1 cellular context compared by ENCODE assay signal in the genomic region with DNA sequence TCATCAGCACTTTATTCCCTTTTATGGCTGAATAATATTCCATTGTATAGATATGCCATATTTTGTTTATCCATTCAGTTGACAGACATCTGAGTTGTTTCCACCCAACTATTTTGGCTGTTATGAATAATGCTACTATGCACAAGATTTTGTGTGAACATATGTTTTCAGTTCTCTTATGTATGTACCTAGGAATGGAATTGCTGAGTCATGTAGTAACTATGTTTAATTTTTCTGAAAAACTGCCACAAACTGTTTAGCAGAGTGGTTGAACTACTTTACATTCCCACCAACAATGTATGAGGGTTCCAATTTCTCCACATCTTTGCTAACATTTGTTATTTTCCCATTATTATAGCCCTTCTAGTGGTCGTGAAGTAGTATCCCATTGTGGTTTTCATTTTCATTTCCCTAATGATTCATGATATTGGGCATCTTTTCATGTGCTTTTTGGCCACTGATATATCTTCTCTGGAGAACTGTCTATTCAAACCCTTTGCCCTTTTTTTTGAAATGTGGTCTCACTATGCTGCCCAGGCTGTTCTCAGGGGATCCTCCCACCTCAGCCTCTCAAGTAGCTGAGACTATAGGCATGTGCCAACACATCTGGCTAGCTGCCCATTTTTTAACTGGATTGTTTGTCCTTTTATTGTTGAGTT.
A peak's percentile ranks its signal among the peaks of the same experiment; 100 is the strongest.
TF ChIP-seq lines count a peak whose summit lies in the region.

No MANE protein-coding gene starts in this region.

TF ChIP-seq in GM12878, 131 proteins besides CTCF, POLR2A, EP300 and RAD21 (continued from another document):
- TF ChIP-seq ZNF592 (IDR thresholded peaks at IDR 0.05) (peak; percentile 35; the same call in 1 of the 2 replicates), MEF2B (IDR thresholded peaks at IDR 0.05; ENCODE audit: partially characterized antibody, poor library complexity, severe bottlenecking) (peak; percentile 70), ATF3 (IDR thresholded peaks at IDR 0.05; ENCODE audit: borderline replicate concordance, extremely low read depth, low read depth, low read length) (no peak), PKNOX1 (IDR thresholded peaks at IDR 0.05) (peak; percentile 93), HCFC1 (IDR thresholded peaks at IDR 0.05; ENCODE audit: low read length) (no peak), CBX3 (IDR thresholded peaks at IDR 0.05; ENCODE audit: borderline replicate concordance, low read depth) (no peak), BHLHE40 (IDR thresholded peaks at IDR 0.05; ENCODE audit: borderline replicate concordance in 1 of 2, low read depth in 2 of 2, low read length in 1 of 2) (peak; percentile 16 to 62; a peak in 1 of 4 replicates), BACH1 (IDR thresholded peaks at IDR 0.05; ENCODE audit: borderline replicate concordance) (peak; percentile 100), RCOR1 (conservative IDR thresholded peaks at IDR 0.05; ENCODE audit: low read depth, low read length) (no peak), NKRF (conservative IDR thresholded peaks at IDR 0.05) (0 out of 2 replicates have a peak, but pooled peaks have one; percentile 25), MYB (IDR thresholded peaks at IDR 0.05; ENCODE audit: borderline replicate concordance, low read depth, low read length) (no peak), YBX1 (IDR thresholded peaks at IDR 0.05) (no peak), SP1 (IDR thresholded peaks at IDR 0.05; ENCODE audit: low read depth, low read length) (no peak), IRF4 (IDR thresholded peaks at IDR 0.05; ENCODE audit: low read depth, low read length) (peak; percentile 91), SIX5 (IDR thresholded peaks at IDR 0.05; ENCODE audit: low read depth, low read length, severe bottlenecking) (no peak), E2F8 (IDR thresholded peaks at IDR 0.05; ENCODE audit: low read depth, partially characterized antibody) (peak; percentile 23), TCF7 (IDR thresholded peaks at IDR 0.05; ENCODE audit: borderline replicate concordance) (no peak), MAX (IDR thresholded peaks at IDR 0.05; ENCODE audit: low read depth, low read length) (no peak), SREBF2 (IDR thresholded peaks at IDR 0.05; ENCODE audit: low read length) (no peak), PBX3 (IDR thresholded peaks at IDR 0.05; ENCODE audit: insufficient replicate concordance, low read depth, low read length) (peak; percentile 46), HDAC2 (IDR thresholded peaks at IDR 0.05) (no peak), POLR2AphosphoS5 (IDR thresholded peaks at IDR 0.05; ENCODE audit: low read length) (no peak), MXI1 (IDR thresholded peaks at IDR 0.05; ENCODE audit: low read depth, low read length) (no peak), CHD1 (IDR thresholded peaks at IDR 0.05; ENCODE audit: low read depth, low read length) (no peak), SMARCA5 (IDR thresholded peaks at IDR 0.05) (no peak), NR2F1 (conservative IDR thresholded peaks at IDR 0.05) (0 out of 2 replicates have a peak, but pooled peaks have one; percentile 23), ESRRA (IDR thresholded peaks at IDR 0.05; ENCODE audit: low read length) (no peak), EED (IDR thresholded peaks at IDR 0.05; ENCODE audit: low read depth) (no peak)
- TF ChIP-seq, protein P1, sequence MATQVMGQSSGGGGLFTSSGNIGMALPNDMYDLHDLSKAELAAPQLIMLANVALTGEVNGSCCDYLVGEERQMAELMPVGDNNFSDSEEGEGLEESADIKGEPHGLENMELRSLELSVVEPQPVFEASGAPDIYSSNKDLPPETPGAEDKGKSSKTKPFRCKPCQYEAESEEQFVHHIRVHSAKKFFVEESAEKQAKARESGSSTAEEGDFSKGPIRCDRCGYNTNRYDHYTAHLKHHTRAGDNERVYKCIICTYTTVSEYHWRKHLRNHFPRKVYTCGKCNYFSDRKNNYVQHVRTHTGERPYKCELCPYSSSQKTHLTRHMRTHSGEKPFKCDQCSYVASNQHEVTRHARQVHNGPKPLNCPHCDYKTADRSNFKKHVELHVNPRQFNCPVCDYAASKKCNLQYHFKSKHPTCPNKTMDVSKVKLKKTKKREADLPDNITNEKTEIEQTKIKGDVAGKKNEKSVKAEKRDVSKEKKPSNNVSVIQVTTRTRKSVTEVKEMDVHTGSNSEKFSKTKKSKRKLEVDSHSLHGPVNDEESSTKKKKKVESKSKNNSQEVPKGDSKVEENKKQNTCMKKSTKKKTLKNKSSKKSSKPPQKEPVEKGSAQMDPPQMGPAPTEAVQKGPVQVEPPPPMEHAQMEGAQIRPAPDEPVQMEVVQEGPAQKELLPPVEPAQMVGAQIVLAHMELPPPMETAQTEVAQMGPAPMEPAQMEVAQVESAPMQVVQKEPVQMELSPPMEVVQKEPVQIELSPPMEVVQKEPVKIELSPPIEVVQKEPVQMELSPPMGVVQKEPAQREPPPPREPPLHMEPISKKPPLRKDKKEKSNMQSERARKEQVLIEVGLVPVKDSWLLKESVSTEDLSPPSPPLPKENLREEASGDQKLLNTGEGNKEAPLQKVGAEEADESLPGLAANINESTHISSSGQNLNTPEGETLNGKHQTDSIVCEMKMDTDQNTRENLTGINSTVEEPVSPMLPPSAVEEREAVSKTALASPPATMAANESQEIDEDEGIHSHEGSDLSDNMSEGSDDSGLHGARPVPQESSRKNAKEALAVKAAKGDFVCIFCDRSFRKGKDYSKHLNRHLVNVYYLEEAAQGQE (IDR thresholded peaks at IDR 0.05; ENCODE audit: low read depth, low read length) = no peak
- TF ChIP-seq, protein P2, sequence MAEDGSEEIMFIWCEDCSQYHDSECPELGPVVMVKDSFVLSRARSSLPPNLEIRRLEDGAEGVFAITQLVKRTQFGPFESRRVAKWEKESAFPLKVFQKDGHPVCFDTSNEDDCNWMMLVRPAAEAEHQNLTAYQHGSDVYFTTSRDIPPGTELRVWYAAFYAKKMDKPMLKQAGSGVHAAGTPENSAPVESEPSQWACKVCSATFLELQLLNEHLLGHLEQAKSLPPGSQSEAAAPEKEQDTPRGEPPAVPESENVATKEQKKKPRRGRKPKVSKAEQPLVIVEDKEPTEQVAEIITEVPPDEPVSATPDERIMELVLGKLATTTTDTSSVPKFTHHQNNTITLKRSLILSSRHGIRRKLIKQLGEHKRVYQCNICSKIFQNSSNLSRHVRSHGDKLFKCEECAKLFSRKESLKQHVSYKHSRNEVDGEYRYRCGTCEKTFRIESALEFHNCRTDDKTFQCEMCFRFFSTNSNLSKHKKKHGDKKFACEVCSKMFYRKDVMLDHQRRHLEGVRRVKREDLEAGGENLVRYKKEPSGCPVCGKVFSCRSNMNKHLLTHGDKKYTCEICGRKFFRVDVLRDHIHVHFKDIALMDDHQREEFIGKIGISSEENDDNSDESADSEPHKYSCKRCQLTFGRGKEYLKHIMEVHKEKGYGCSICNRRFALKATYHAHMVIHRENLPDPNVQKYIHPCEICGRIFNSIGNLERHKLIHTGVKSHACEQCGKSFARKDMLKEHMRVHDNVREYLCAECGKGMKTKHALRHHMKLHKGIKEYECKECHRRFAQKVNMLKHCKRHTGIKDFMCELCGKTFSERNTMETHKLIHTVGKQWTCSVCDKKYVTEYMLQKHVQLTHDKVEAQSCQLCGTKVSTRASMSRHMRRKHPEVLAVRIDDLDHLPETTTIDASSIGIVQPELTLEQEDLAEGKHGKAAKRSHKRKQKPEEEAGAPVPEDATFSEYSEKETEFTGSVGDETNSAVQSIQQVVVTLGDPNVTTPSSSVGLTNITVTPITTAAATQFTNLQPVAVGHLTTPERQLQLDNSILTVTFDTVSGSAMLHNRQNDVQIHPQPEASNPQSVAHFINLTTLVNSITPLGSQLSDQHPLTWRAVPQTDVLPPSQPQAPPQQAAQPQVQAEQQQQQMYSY (CRISPR knock-in tag; IDR thresholded peaks at IDR 0.05) = no peak
